14 cellular contexts compared by ENCODE assay signal in genomic region chr2:215812966-215813365, GRCh38.
DNase-seq lines count a peak whose midpoint lies in the region; ATAC-seq lines count a peak whose summit lies in the region.
"Had no signal": no experiment of that assay in that cellular context is flagged by ENCODE, and none has a peak within 500 bp of the region (broad histone marks: within the 10 kb centered on the region; RNA-seq: fewer than 3 reads in every experiment).

No MANE protein-coding gene starts in this region.

- H3K9me3 ChIP-seq in BLaER1 treated with 17β-estradiol and CSF1 and Interleukin-3, amounts not matched to agents 10 nM and 100 nM (replicated peaks in 1 of 11) = peaks cover 0 to 20% (median 0%) of the 10 kb centered on the region in 11 experiments; a peak in 2 of 22 replicates
- H3K9me3 ChIP-seq: ascending aorta, esophagus squamous epithelium had no signal

- H3K4me3 Mint-ChIP-seq in memory B cell = peak overlapping the region; percentile 21

- H4K20me1 ChIP-seq in BLaER1 treated with 17β-estradiol and CSF1 and Interleukin-3, amounts not matched to agents 10 nM and 100 nM = no peaks in the 10 kb centered on the region

- H3K4me3 ChIP-seq in BLaER1 treated with 17β-estradiol and CSF1 and Interleukin-3, amounts not matched to agents 10 nM and 100 nM = no peak overlapping the region
- H3K4me3 ChIP-seq: ascending aorta, esophagus squamous epithelium had no signal

- H3K9me3 Mint-ChIP-seq in memory B cell = no peaks in the 10 kb centered on the region
- H3K9me3 Mint-ChIP-seq: naive B cell had no signal

- DNase-seq in NCI-H226 (peak; percentile 30), dedifferentiated amniotic fluid mesenchymal stem cell (ENCODE audit: extremely low spot score) (peak; percentile 32), memory B cell (ENCODE audit: low spot score in 2 of 2) (no peak), NCI-H446 treated with DMSO at 0.1 percent for 48 hours (lab: John Stamatoyannopoulos, UW) (no peak), HPDE6-E6E7 (ENCODE audit: extremely low spot score) (no peak)
- DNase-seq: activated effector memory CD4-positive, alpha-beta T cell treated with anti-CD3 and anti-CD28 coated beads, Interleukin-2, amount 50 U/mL, for 16 hours; esophagus squamous epithelium; GDM1; naive B cell; NCI-H1694 treated with DMSO at 0.1 percent for 48 hours had no signal

- no peaks in the 10 kb centered on the region for H3K27me3 ChIP-seq in BLaER1 treated with 17β-estradiol and CSF1 and Interleukin-3, amounts not matched to agents 10 nM and 100 nM
- H3K27me3 ChIP-seq: ascending aorta, esophagus squamous epithelium had no signal

- peaks cover 7% of the 10 kb centered on the region for H3K27me3 Mint-ChIP-seq in memory B cell

- H3K9ac ChIP-seq in BLaER1 treated with 17β-estradiol and CSF1 and Interleukin-3, amounts not matched to agents 10 nM and 100 nM = no peak overlapping the region

- H3K4me2 ChIP-seq in BLaER1 treated with 17β-estradiol and CSF1 and Interleukin-3, amounts not matched to agents 10 nM and 100 nM = peak overlapping the region in 10 of 11 experiments; percentile 72 to 89 (median 80); a peak in 19 of 22 replicates

- H3K36me3 Mint-ChIP-seq in memory B cell = no peaks in the 10 kb centered on the region
- H3K36me3 Mint-ChIP-seq: naive B cell had no signal

- ATAC-seq in memory B cell (ENCODE audit: low read depth) (no peak), GM19397 (IDR thresholded peaks at IDR 0.05; ENCODE audit: unreplicated experiment) (no peak), HG03378 (IDR thresholded peaks at IDR 0.05; ENCODE audit: unreplicated experiment) (no peak)

- peaks cover 27% of the 10 kb centered on the region for H3K4me1 Mint-ChIP-seq in memory B cell

- no peak overlapping the region for H3K27ac Mint-ChIP-seq in memory B cell

- H3K36me3 ChIP-seq in BLaER1 treated with 17β-estradiol and CSF1 and Interleukin-3, amounts not matched to agents 10 nM and 100 nM = no peaks in the 10 kb centered on the region
- H3K36me3 ChIP-seq: ascending aorta, esophagus squamous epithelium had no signal

- peaks cover 27 to 45% (median 38%) of the 10 kb centered on the region in 10 experiments for H3K4me1 ChIP-seq in BLaER1 treated with 17β-estradiol and CSF1 and Interleukin-3, amounts not matched to agents 10 nM and 100 nM
- H3K4me1 ChIP-seq: ascending aorta, esophagus squamous epithelium had no signal

- peak overlapping the region in 3 of 11 experiments; percentile 68 to 81 (median 75); a peak in 4 of 22 replicates for H3K27ac ChIP-seq in BLaER1 treated with 17β-estradiol and CSF1 and Interleukin-3, amounts not matched to agents 10 nM and 100 nM
- H3K27ac ChIP-seq: ascending aorta, esophagus squamous epithelium had no signal

Comparison
In these comparisons a context has a peak if more than half of its experiments do, and no peak if none do; other contexts are left out.
1. DNase-seq: peak in NCI-H226 (single experiment) and dedifferentiated amniotic fluid mesenchymal stem cell (single experiment); none in memory B cell (0 of 2), NCI-H446 treated with DMSO at 0.1 percent for 48 hours (single experiment) and HPDE6-E6E7 (single experiment).